ENCODE assay signal across 6 cellular contexts in the genomic region with DNA sequence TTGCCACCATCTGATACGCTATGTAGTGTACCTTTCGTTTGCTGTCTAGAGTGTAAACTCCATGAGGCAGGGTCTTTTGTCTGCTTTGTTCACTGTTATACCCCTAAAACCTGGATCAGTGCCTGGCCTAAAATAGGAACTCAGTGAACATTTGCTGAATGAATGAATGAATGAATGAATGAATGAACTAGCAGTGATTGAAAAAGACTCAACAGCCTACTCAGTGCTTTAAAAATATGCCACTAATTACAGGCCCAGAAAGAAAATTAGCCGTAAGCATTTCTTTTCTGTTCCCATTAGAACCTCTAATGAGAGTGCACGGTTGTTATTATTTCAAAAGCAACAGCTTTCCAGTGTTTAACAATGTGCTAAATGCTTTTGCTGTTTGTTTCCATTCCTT.
"Had no signal": no experiment of that assay in that cellular context is flagged by ENCODE, and none has a peak within 500 bp of the region (broad histone marks: within the 10 kb centered on the region; RNA-seq: fewer than 3 reads in every experiment).

No MANE protein-coding gene starts in this region.

- FAIRE-seq: HepG2, HTR-8/SVneo had no signal

- DNase-seq: IMR-90, KBM-7, KG1 had no signal

- ATAC-seq: HepG2 had no signal

- H3K27ac ChIP-seq: HL-60 had no signal
